In genomic region chr9:135244271-135244691, GRCh38 we compare ENCODE assay signal across 26 cellular contexts.
DNase-seq lines count a peak whose midpoint lies in the region; ATAC-seq, FAIRE-seq and TF ChIP-seq lines count a peak whose summit lies in the region.
"Had no signal": no experiment of that assay in that cellular context is flagged by ENCODE, and none has a peak within 500 bp of the region (broad histone marks: within the 10 kb centered on the region; RNA-seq: fewer than 3 reads in every experiment).

No MANE protein-coding gene starts in this region.

- no peaks in the 10 kb centered on the region for H3K36me3 Mint-ChIP-seq in stimulated activated memory B cell treated with anti-CD40 and anti-IgM and Interleukin-4, amounts not matched to agents 10 μg/mL and 1 μg/mL and 100 μg/mL, for 72 hours
- H3K36me3 Mint-ChIP-seq: natural killer cell treated with Interleukin-12 subunit alpha and Interleukin-12 subunit beta and Interleukin-15 and Interleukin-18, amount 100 ng/mL, for 72 hours had no signal

- DNase-seq in kidney (peak; percentile 69), pancreas (peak; percentile 78 to 89 (median 82)), Ammon's horn (ENCODE audit: low spot score) (no peak), T-helper 1 cell (no peak)
- DNase-seq: ACHN; activated CD4-positive, alpha-beta T cell treated with anti-CD3 and anti-CD28 coated beads for 36 hours; activated CD8-positive, alpha-beta T cell treated with anti-CD3 and anti-CD28 coated beads for 36 hours; activated naive CD4-positive, alpha-beta T cell treated with anti-CD3 and anti-CD28 coated beads, Interleukin-2, amount 50 U/mL, for 16 hours; DMS153; erythroblast; H9; KG1; MM.1S; NCI-H1930; NCI-H510A treated with DMSO at 0.1 percent for 48 hours; PC-9; SIG-M5; stimulated activated CD8-positive, alpha-beta memory T cell treated with anti-CD3 and anti-CD28 coated beads, Interleukin-4, amount 100 ng/mL, for 48 hours; tibial artery had no signal

- H3K27ac ChIP-seq in BLaER1 treated with 17β-estradiol and CSF1 and Interleukin-3, amounts not matched to agents 10 nM and 100 nM = no peak overlapping the region
- H3K27ac ChIP-seq in VCaP = peak overlapping the region; percentile 49
- H3K27ac ChIP-seq in kidney (ENCODE audit: low read depth in 2 of 2, low read length in 2 of 2) = no peak overlapping the region
- H3K27ac ChIP-seq in pancreas = no peak overlapping the region
- H3K27ac ChIP-seq: PC-9, tibial artery had no signal

- peaks cover 7 to 90% (median 85%) of the 10 kb centered on the region in 10 experiments; a peak in 19 of 20 replicates for H3K4me1 ChIP-seq in BLaER1 treated with 17β-estradiol and CSF1 and Interleukin-3, amounts not matched to agents 10 nM and 100 nM
- H3K4me1 ChIP-seq in kidney (ENCODE audit: control insufficient read depth in 1 of 2, insufficient read depth in 1 of 2, low read depth in 1 of 2, low read length in 2 of 2) = no peaks in the 10 kb centered on the region
- peaks cover 7 to 20% (median 14%) of the 10 kb centered on the region in 3 donors for H3K4me1 ChIP-seq in pancreas
- H3K4me1 ChIP-seq: BE2C had no signal

- 34 to 39% methylated on average over 24 of the region's 24 CpGs for WGBS in pancreas, 2 donors

- no peaks in the 10 kb centered on the region for H3K36me3 ChIP-seq in BLaER1 treated with 17β-estradiol and CSF1 and Interleukin-3, amounts not matched to agents 10 nM and 100 nM
- H3K36me3 ChIP-seq in kidney (ENCODE audit: control insufficient read depth in 1 of 2, insufficient read depth in 2 of 2, low read length in 2 of 2) (no peaks in the 10 kb centered on the region), pancreas (no peaks in the 10 kb centered on the region)
- H3K36me3 ChIP-seq: BE2C, tibial artery had no signal

- H3K27ac Mint-ChIP-seq in stimulated activated memory B cell treated with anti-CD40 and anti-IgM and Interleukin-4, amounts not matched to agents 10 μg/mL and 1 μg/mL and 100 μg/mL, for 72 hours = no peak overlapping the region
- H3K27ac Mint-ChIP-seq: activated CD4-positive, alpha-beta T cell treated with anti-CD3 and anti-CD28 coated beads for 36 hours; activated CD8-positive, alpha-beta T cell treated with anti-CD3 and anti-CD28 coated beads for 36 hours; activated T-helper 17 cell treated with anti-CD3 and anti-CD28 coated beads, Interleukin-2, amount 50 U/mL, for 72 hours; H9; natural killer cell treated with Interleukin-12 subunit alpha and Interleukin-12 subunit beta and Interleukin-15 and Interleukin-18, amount 100 ng/mL, for 72 hours had no signal

- no peak overlapping the region for H3K4me3 ChIP-seq in BLaER1 treated with 17β-estradiol and CSF1 and Interleukin-3, amounts not matched to agents 10 nM and 100 nM
- H3K4me3 ChIP-seq in kidney (ENCODE audit: low read length in 2 of 2) (no peak overlapping the region), pancreas (peak overlapping the region in 1 of 4 donors; percentile 4)
- H3K4me3 ChIP-seq: PC-9, tibial artery had no signal

- no peak overlapping the region for H3K9ac ChIP-seq in BLaER1 treated with 17β-estradiol and CSF1 and Interleukin-3, amounts not matched to agents 10 nM and 100 nM
- H3K9ac ChIP-seq in kidney (ENCODE audit: low read length in 2 of 2) = no peak overlapping the region

- peaks cover 0 to 14% (median 9%) of the 10 kb centered on the region in 11 experiments; a peak in 8 of 22 replicates for H3K27me3 ChIP-seq in BLaER1 treated with 17β-estradiol and CSF1 and Interleukin-3, amounts not matched to agents 10 nM and 100 nM
- no peaks in the 10 kb centered on the region for H3K27me3 ChIP-seq in pancreas
- H3K27me3 ChIP-seq: BE2C had no signal

- TF ChIP-seq CTCF in VCaP (conservative IDR thresholded peaks at IDR 0.05) (no peak), kidney (IDR thresholded peaks at IDR 0.05; ENCODE audit: borderline replicate concordance, extremely low read depth, insufficient read depth) (no peak), pancreas (IDR thresholded peaks at IDR 0.05) (no peak)

- no peaks in the 10 kb centered on the region for H3K9me3 Mint-ChIP-seq in stimulated activated memory B cell treated with anti-CD40 and anti-IgM and Interleukin-4, amounts not matched to agents 10 μg/mL and 1 μg/mL and 100 μg/mL, for 72 hours
- H3K9me3 Mint-ChIP-seq: activated CD8-positive, alpha-beta T cell treated with anti-CD3 and anti-CD28 coated beads for 36 hours; activated T-helper 17 cell treated with anti-CD3 and anti-CD28 coated beads, Interleukin-2, amount 50 U/mL, for 72 hours; H9; natural killer cell treated with Interleukin-12 subunit alpha and Interleukin-12 subunit beta and Interleukin-15 and Interleukin-18, amount 100 ng/mL, for 72 hours had no signal

- no peaks in the 10 kb centered on the region for H3K4me1 Mint-ChIP-seq in stimulated activated memory B cell treated with anti-CD40 and anti-IgM and Interleukin-4, amounts not matched to agents 10 μg/mL and 1 μg/mL and 100 μg/mL, for 72 hours
- H3K4me1 Mint-ChIP-seq: activated CD4-positive, alpha-beta T cell treated with anti-CD3 and anti-CD28 coated beads for 36 hours; activated T-helper 17 cell treated with anti-CD3 and anti-CD28 coated beads, Interleukin-2, amount 50 U/mL, for 72 hours had no signal

- H3K4me2 ChIP-seq in BLaER1 treated with 17β-estradiol and CSF1 and Interleukin-3, amounts not matched to agents 10 nM and 100 nM = peak overlapping the region in 9 of 11 experiments; percentile 22 to 94 (median 72); a peak in 16 of 22 replicates
- H3K4me2 ChIP-seq: PC-9 had no signal

- peaks cover 37% of the 10 kb centered on the region for H3K27me3 Mint-ChIP-seq in stimulated activated memory B cell treated with anti-CD40 and anti-IgM and Interleukin-4, amounts not matched to agents 10 μg/mL and 1 μg/mL and 100 μg/mL, for 72 hours

- ATAC-seq in pancreas (peak; percentile 85 to 94 (median 88)), GM21619 (IDR thresholded peaks at IDR 0.05; ENCODE audit: unreplicated experiment) (no peak)
- ATAC-seq in stimulated activated memory B cell treated with anti-CD40 and anti-IgM and Interleukin-4, amounts not matched to agents 10 μg/mL and 1 μg/mL and 100 μg/mL, for 72 hours = no peak
- ATAC-seq: activated CD4-positive, alpha-beta T cell treated with anti-CD3 and anti-CD28 coated beads for 36 hours; activated CD8-positive, alpha-beta T cell treated with anti-CD3 and anti-CD28 coated beads for 36 hours; activated T-helper 17 cell treated with anti-CD3 and anti-CD28 coated beads, Interleukin-2, amount 50 U/mL, for 72 hours; natural killer cell treated with Interleukin-12 subunit alpha and Interleukin-12 subunit beta and Interleukin-15 and Interleukin-18, amount 100 ng/mL, for 72 hours had no signal

- no peaks in the 10 kb centered on the region for H3K9me3 ChIP-seq in BLaER1 treated with 17β-estradiol and CSF1 and Interleukin-3, amounts not matched to agents 10 nM and 100 nM (replicated peaks in 1 of 11)
- H3K9me3 ChIP-seq in kidney (ENCODE audit: control insufficient read depth in 1 of 2, low read length in 2 of 2) = no peaks in the 10 kb centered on the region
- no peaks in the 10 kb centered on the region for H3K9me3 ChIP-seq in pancreas
- H3K9me3 ChIP-seq: BE2C, tibial artery had no signal

- peaks cover 0 to 36% (median 0%) of the 10 kb centered on the region in 11 experiments; a peak in 4 of 22 replicates for H4K20me1 ChIP-seq in BLaER1 treated with 17β-estradiol and CSF1 and Interleukin-3, amounts not matched to agents 10 nM and 100 nM

- FAIRE-seq in kidney (lab: Jason Lieb, UNC) (no peak), pancreas (lab: Jason Lieb, UNC) (no peak)

- intact Hi-C loops in kidney (cut with DNase I) = no loop called here
- intact Hi-C loops in pancreas (cut with DNase I) = no loop called here

- no peak overlapping the region for H3K4me3 Mint-ChIP-seq in stimulated activated memory B cell treated with anti-CD40 and anti-IgM and Interleukin-4, amounts not matched to agents 10 μg/mL and 1 μg/mL and 100 μg/mL, for 72 hours
- H3K4me3 Mint-ChIP-seq: activated CD4-positive, alpha-beta T cell treated with anti-CD3 and anti-CD28 coated beads for 36 hours; activated CD8-positive, alpha-beta T cell treated with anti-CD3 and anti-CD28 coated beads for 36 hours; activated T-helper 17 cell treated with anti-CD3 and anti-CD28 coated beads, Interleukin-2, amount 50 U/mL, for 72 hours; H9; natural killer cell treated with Interleukin-12 subunit alpha and Interleukin-12 subunit beta and Interleukin-15 and Interleukin-18, amount 100 ng/mL, for 72 hours had no signal

Comparison
In these comparisons a context has a peak if more than half of its experiments do, and no peak if none do; other contexts are left out.
1. DNase-seq: peak in kidney (single experiment) and pancreas (6 of 6); none in Ammon's horn (single experiment) and T-helper 1 cell (0 of 5).
2. ATAC-seq: peak in pancreas (4 of 4); none in GM21619 (single experiment) and stimulated activated memory B cell treated with anti-CD40 and anti-IgM and Interleukin-4, amounts not matched to agents 10 μg/mL and 1 μg/mL and 100 μg/mL, for 72 hours (single experiment).